In genomic region chr3:42970976-42971772, GRCh38 we compare ENCODE assay signal across 11 cellular contexts. TPM values are rescaled to one million over a fixed set of nuclear protein-coding genes. Genes with fewer than 3 reads are reported as not detected.
"Had no signal": no experiment of that assay in that cellular context is flagged by ENCODE, and none has a peak within 500 bp of the region (broad histone marks: within the 10 kb centered on the region; RNA-seq: fewer than 3 reads in every experiment).

No MANE protein-coding gene starts in this region.

- H3K4me2 ChIP-seq: GM23338 had no signal

- H3K27ac ChIP-seq: GM23248 had no signal

- H3K4me1 ChIP-seq: HAP-1 had no signal

- H2AFZ ChIP-seq: GM23248, GM23338 had no signal

- H3K4me3 ChIP-seq: GM23248, GM23338, HAP-1 had no signal

- H3K36me3 ChIP-seq: HAP-1 had no signal

- ATAC-seq: GM23338, HCT116 had no signal

- FAIRE-seq: H1, H54 had no signal

- DNase-seq: GM23248, GOT3, H7, H9, HCEC 1CT, HFFc6 had no signal

- H3K9ac ChIP-seq: GM23248 had no signal

RNA-seq across cellular contexts. Expression of gene GASK1A, which starts 7.9 kb away (rescaled TPM):
- total RNA-seq: HFFc6 had no signal
